Comparison of ENCODE assay signal across 24 cellular contexts in the genomic region with DNA sequence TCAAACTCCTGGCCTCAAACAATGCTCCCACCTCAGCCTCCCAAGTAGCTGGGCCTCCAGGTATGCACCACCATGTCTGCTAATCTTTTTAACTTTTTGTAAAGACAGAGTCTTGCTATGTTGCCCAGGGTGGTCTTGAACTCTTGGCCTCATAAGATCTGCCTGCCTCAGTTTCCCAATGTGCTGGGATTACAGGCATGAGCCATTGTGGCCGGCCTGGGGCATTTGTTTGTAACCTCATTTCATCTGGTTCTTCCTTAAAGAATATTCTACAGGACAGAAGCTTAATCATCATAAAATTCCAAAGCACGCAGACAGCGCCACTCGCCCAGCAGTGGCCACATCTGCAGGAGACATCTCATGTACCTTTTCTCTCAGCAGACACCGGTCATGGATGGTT.
"Had no signal": no experiment of that assay in that cellular context is flagged by ENCODE, and none has a peak within 500 bp of the region (broad histone marks: within the 10 kb centered on the region; RNA-seq: fewer than 3 reads in every experiment).

No MANE protein-coding gene starts in this region.

- ATAC-seq: effector memory CD8-positive, alpha-beta T cell; gastroesophageal sphincter; left lung; mucosa of descending colon; naive thymus-derived CD4-positive, alpha-beta T cell; sciatic nerve; stimulated activated memory B cell treated with anti-CD40 and anti-IgM and Interleukin-4, amounts not matched to agents 10 μg/mL and 1 μg/mL and 100 μg/mL, for 72 hours; stimulated activated naive CD8-positive, alpha-beta T cell treated with anti-CD3 and anti-CD28 coated beads, Interleukin-15, Interleukin-2, amounts not matched to agents 100 U/mL and 50 U/mL, for 24 hours had no signal

- H3K27ac ChIP-seq: gastroesophageal sphincter, heart left ventricle, hepatocyte, left lung, neural progenitor cell, prostate gland, right atrium auricular region, testis, tibial artery had no signal

- H3K27ac Mint-ChIP-seq: effector memory CD8-positive, alpha-beta T cell; mesothelial cell of epicardium; naive thymus-derived CD4-positive, alpha-beta T cell; nephron; neural progenitor cell; stimulated activated memory B cell treated with anti-CD40 and anti-IgM and Interleukin-4, amounts not matched to agents 10 μg/mL and 1 μg/mL and 100 μg/mL, for 72 hours; type B pancreatic cell had no signal

- DNase-seq: cortex of kidney; effector memory CD8-positive, alpha-beta T cell; foreskin fibroblast; heart left ventricle; kidney; left lung; mesenchymal stem cell; mucosa of descending colon; naive thymus-derived CD4-positive, alpha-beta T cell; stimulated activated CD4-positive, alpha-beta T cell treated with anti-CD3 and anti-CD28 coated beads, Interleukin-4, amount 100 ng/mL, for 4 hours; stimulated activated naive CD8-positive, alpha-beta T cell treated with anti-CD3 and anti-CD28 coated beads, Interleukin-15, Interleukin-2, amounts not matched to agents 100 U/mL and 50 U/mL, for 24 hours; substantia nigra; testis; tibial artery had no signal

- H3K27me3 ChIP-seq: gastroesophageal sphincter, heart left ventricle, hepatocyte, left lung, neural progenitor cell, right atrium auricular region, testis, tibial artery had no signal

- H3K27me3 Mint-ChIP-seq: effector memory CD8-positive, alpha-beta T cell; naive thymus-derived CD4-positive, alpha-beta T cell; stimulated activated memory B cell treated with anti-CD40 and anti-IgM and Interleukin-4, amounts not matched to agents 10 μg/mL and 1 μg/mL and 100 μg/mL, for 72 hours; type B pancreatic cell had no signal

- H3K9me3 Mint-ChIP-seq: effector memory CD8-positive, alpha-beta T cell; mesothelial cell of epicardium; naive thymus-derived CD4-positive, alpha-beta T cell; nephron; neural progenitor cell; stimulated activated memory B cell treated with anti-CD40 and anti-IgM and Interleukin-4, amounts not matched to agents 10 μg/mL and 1 μg/mL and 100 μg/mL, for 72 hours; type B pancreatic cell had no signal

- H3K9me3 ChIP-seq: gastroesophageal sphincter, heart left ventricle, left lung, mucosa of descending colon, prostate gland, right atrium auricular region, testis, tibial artery had no signal

- H3K4me1 ChIP-seq: gastroesophageal sphincter, heart left ventricle, left lung, neural progenitor cell, prostate gland, right atrium auricular region, testis, tibial artery had no signal

- H3K4me3 ChIP-seq: gastroesophageal sphincter, heart left ventricle, hepatocyte, left lung, mucosa of descending colon, neural progenitor cell, prostate gland, right atrium auricular region, testis, tibial artery had no signal

- H3K4me3 Mint-ChIP-seq: effector memory CD8-positive, alpha-beta T cell; mesothelial cell of epicardium; naive thymus-derived CD4-positive, alpha-beta T cell; nephron; neural progenitor cell; stimulated activated memory B cell treated with anti-CD40 and anti-IgM and Interleukin-4, amounts not matched to agents 10 μg/mL and 1 μg/mL and 100 μg/mL, for 72 hours; type B pancreatic cell had no signal

- H3K4me1 Mint-ChIP-seq: mesothelial cell of epicardium; naive thymus-derived CD4-positive, alpha-beta T cell; nephron; neural progenitor cell; stimulated activated memory B cell treated with anti-CD40 and anti-IgM and Interleukin-4, amounts not matched to agents 10 μg/mL and 1 μg/mL and 100 μg/mL, for 72 hours had no signal
